ENCODE assay signal across 18 cellular contexts in genomic region chr13:48954086-48954485, GRCh38. TPM values are rescaled to one million over a fixed set of nuclear protein-coding genes. Genes with fewer than 3 reads are reported as not detected.
DNase-seq lines count a peak whose midpoint lies in the region; ATAC-seq and TF ChIP-seq lines count a peak whose summit lies in the region.
"Had no signal": no experiment of that assay in that cellular context is flagged by ENCODE, and none has a peak within 500 bp of the region (broad histone marks: within the 10 kb centered on the region; RNA-seq: fewer than 3 reads in every experiment).

No MANE protein-coding gene starts in this region.

- peak overlapping the region; percentile 53 for H2AFZ ChIP-seq in parathyroid adenoma

- H3K27ac Mint-ChIP-seq in endothelial cell (ENCODE audit: unreplicated experiment) = no peak overlapping the region
- H3K27ac Mint-ChIP-seq: activated T-cell treated with anti-CD3 and anti-CD28 coated beads, Interleukin-2, amount 50 U/mL, for 72 hours; CD14-positive monocyte had no signal

- no peak for ATAC-seq in HG03135 (IDR thresholded peaks at IDR 0.05; ENCODE audit: unreplicated experiment)
- ATAC-seq: activated T-cell treated with anti-CD3 and anti-CD28 coated beads, Interleukin-2, amount 50 U/mL, for 72 hours; heart left ventricle; left lung had no signal

- H3K4me3 ChIP-seq in adipocyte (ENCODE audit: low read length) (no peak overlapping the region), fibroblast of pulmonary artery (replicated peaks; ENCODE audit: low read depth, low read length) (no peak overlapping the region), parathyroid adenoma (ENCODE audit: low read depth, low read length) (no peak overlapping the region)
- H3K4me3 ChIP-seq: heart left ventricle, left lung had no signal

- no peak for TF ChIP-seq CTCF in fibroblast of pulmonary artery (IDR thresholded peaks at IDR 0.05; ENCODE audit: low read length, missing control alignments)
- no peak for TF ChIP-seq CTCF in parathyroid adenoma (IDR thresholded peaks at IDR 0.05)
- no peak for TF ChIP-seq CTCF in endothelial cell (IDR thresholded peaks at IDR 0.05; ENCODE audit: unreplicated experiment)

- H3K79me2 ChIP-seq in parathyroid adenoma = no peaks in the 10 kb centered on the region

- no peak overlapping the region for H3K4me3 Mint-ChIP-seq in endothelial cell (ENCODE audit: unreplicated experiment)
- H3K4me3 Mint-ChIP-seq: activated T-cell treated with anti-CD3 and anti-CD28 coated beads, Interleukin-2, amount 50 U/mL, for 72 hours; CD14-positive monocyte had no signal

- no peaks in the 10 kb centered on the region for H3K4me1 Mint-ChIP-seq in endothelial cell (ENCODE audit: unreplicated experiment)

- H3K27me3 Mint-ChIP-seq in endothelial cell (ENCODE audit: unreplicated experiment) = peaks cover 1% of the 10 kb centered on the region

- no peaks in the 10 kb centered on the region for H3K36me3 Mint-ChIP-seq in endothelial cell (ENCODE audit: low read depth, unreplicated experiment)
- H3K36me3 Mint-ChIP-seq: CD14-positive monocyte had no signal

- no peaks in the 10 kb centered on the region for H3K36me3 ChIP-seq in adipocyte (ENCODE audit: control insufficient read depth, insufficient read depth, low read length, severe bottlenecking)
- H3K36me3 ChIP-seq in parathyroid adenoma (ENCODE audit: control insufficient read depth, insufficient read depth, low read length) = no peaks in the 10 kb centered on the region
- H3K36me3 ChIP-seq: heart left ventricle, left lung, neutrophil had no signal

- H3K9me3 Mint-ChIP-seq in endothelial cell (ENCODE audit: unreplicated experiment) = no peaks in the 10 kb centered on the region
- H3K9me3 Mint-ChIP-seq: activated T-cell treated with anti-CD3 and anti-CD28 coated beads, Interleukin-2, amount 50 U/mL, for 72 hours; CD14-positive monocyte had no signal

- H3K27ac ChIP-seq in parathyroid adenoma = no peak overlapping the region
- H3K27ac ChIP-seq: heart left ventricle, left lung, neutrophil had no signal

- no peak overlapping the region for H3K4me2 ChIP-seq in parathyroid adenoma (ENCODE audit: low read length)

- no peak for TF ChIP-seq RAD21 in Ishikawa (IDR thresholded peaks at IDR 0.05; ENCODE audit: low read depth)

- H3K4me1 ChIP-seq in adipocyte (ENCODE audit: control insufficient read depth, insufficient read depth, low read length) (no peaks in the 10 kb centered on the region), parathyroid adenoma (no peaks in the 10 kb centered on the region)
- H3K4me1 ChIP-seq: heart left ventricle, left lung had no signal

- H3K9ac ChIP-seq in adipocyte (ENCODE audit: low read length) (no peak overlapping the region), parathyroid adenoma (no peak overlapping the region)

- TF ChIP-seq EP300 in Ishikawa (IDR thresholded peaks at IDR 0.05; ENCODE audit: borderline replicate concordance) = no peak

- H3K27me3 ChIP-seq in adipocyte (replicated peaks; ENCODE audit: control insufficient read depth, insufficient read depth, low read length) = no peaks in the 10 kb centered on the region
- H3K27me3 ChIP-seq in parathyroid adenoma (ENCODE audit: control insufficient read depth, insufficient read depth, low read length) = no peaks in the 10 kb centered on the region
- H3K27me3 ChIP-seq: heart left ventricle, left lung, neutrophil had no signal

- DNase-seq in adipocyte (ENCODE audit: low read depth) (peak; percentile 51), fibroblast of pulmonary artery (ENCODE audit: low read depth) (peak; percentile 65), occipital lobe (lab: John Stamatoyannopoulos, UW) (no peak), endothelial cell (ENCODE audit: low spot score) (no peak), NCI-H2171 (lab: John Stamatoyannopoulos, UW) (no peak)
- DNase-seq: activated CD4-positive, alpha-beta T cell treated with anti-CD3 and anti-CD28 coated beads, Interleukin-2, amount 50 U/mL, for 1 hour; activated T-cell treated with anti-CD3 and anti-CD28 coated beads, Interleukin-2, amount 50 U/mL, for 72 hours; effector CD8-positive, alpha-beta T cell; HCEC 1CT; heart left ventricle; left lung; NCI-H446; stimulated activated CD4-positive, alpha-beta T cell treated with anti-CD3 and anti-CD28 coated beads, Interleukin-12 subunit alpha, Interleukin-12 subunit beta, amount 100 ng/mL, for 4 hours had no signal

- H3K9me3 ChIP-seq in adipocyte (ENCODE audit: control insufficient read depth, low read length) = no peaks in the 10 kb centered on the region
- no peaks in the 10 kb centered on the region for H3K9me3 ChIP-seq in parathyroid adenoma (ENCODE audit: control insufficient read depth, low read length)
- H3K9me3 ChIP-seq: heart left ventricle, left lung, neutrophil had no signal

TF ChIP-seq in Ishikawa, 13 proteins besides CTCF, POLR2A, EP300 and RAD21:
- TF ChIP-seq EGR1 (IDR thresholded peaks at IDR 0.05) (no peak), USF1 (IDR thresholded peaks at IDR 0.05) (no peak), NFIC (IDR thresholded peaks at IDR 0.05) (no peak), FOXM1 (IDR thresholded peaks at IDR 0.05; ENCODE audit: borderline replicate concordance, low read depth) (0 out of 2 replicates have a peak, but pooled peaks have one; percentile 13), TEAD4 (IDR thresholded peaks at IDR 0.05) (no peak), ZBTB7A (IDR thresholded peaks at IDR 0.05; ENCODE audit: low read depth) (no peak)

RNA-seq across cellular contexts. Expression of gene FNDC3A, which starts 21.6 kb away (rescaled TPM):
- 84.8 TPM for total RNA-seq in occipital lobe
- 39.4 TPM for total RNA-seq in endothelial cell (ENCODE audit: unreplicated experiment)

Comparison
In these comparisons a context has a peak if more than half of its experiments do, and no peak if none do; other contexts are left out.
1. DNase-seq: peak in adipocyte (single experiment) and fibroblast of pulmonary artery (single experiment); none in occipital lobe (single experiment), endothelial cell (single experiment) and NCI-H2171 (single experiment).